ENCODE assay signal across 23 cellular contexts in the genomic region with DNA sequence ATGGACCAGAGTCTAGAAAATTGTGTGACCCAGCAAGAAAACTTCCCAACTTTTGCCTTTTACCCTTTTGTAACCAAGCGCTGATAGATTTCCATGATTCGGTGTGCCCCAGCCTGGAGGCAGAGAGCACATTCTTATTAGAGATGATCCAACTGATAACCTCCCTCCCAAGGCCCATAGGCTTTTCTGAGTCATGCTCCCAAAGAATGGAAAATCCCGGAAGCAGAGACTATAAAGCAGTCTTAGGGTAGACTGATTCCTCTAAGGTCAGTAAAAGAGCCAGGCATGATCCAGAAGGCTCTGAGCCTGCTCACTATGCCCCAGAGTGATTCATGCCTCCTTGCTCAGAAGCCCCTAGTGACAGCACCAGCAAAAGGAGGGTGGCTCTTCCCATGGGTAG. TPM values are rescaled to one million over a fixed set of nuclear protein-coding genes. Genes with fewer than 3 reads are reported as not detected.
DNase-seq lines count a peak whose midpoint lies in the region; ATAC-seq and TF ChIP-seq lines count a peak whose summit lies in the region.
"Had no signal": no experiment of that assay in that cellular context is flagged by ENCODE, and none has a peak within 500 bp of the region (broad histone marks: within the 10 kb centered on the region; RNA-seq: fewer than 3 reads in every experiment).

No MANE protein-coding gene starts in this region.

- H2AFZ ChIP-seq in SK-N-SH (ENCODE audit: low read depth): no peak overlapping the region
- H2AFZ ChIP-seq in smooth muscle cell (ENCODE audit: low read depth): no peak overlapping the region
- H2AFZ ChIP-seq: GM23338 had no signal

- peak in 1 of 2 experiments; percentile 77; a peak in 2 of 4 replicates for TF ChIP-seq EP300 in SK-N-SH (IDR thresholded peaks at IDR 0.05; ENCODE audit: borderline replicate concordance in 1 of 2, low read depth in 1 of 2, low read length in 1 of 2)

- H3K27me3 Mint-ChIP-seq in activated CD4-positive, alpha-beta T cell treated with anti-CD3 and anti-CD28 coated beads, Interleukin-2, amount 10 ng/mL, durations not matched to agents 7 days and 5 days: peaks cover 7% of the 10 kb centered on the region

- TF ChIP-seq RAD21 in SK-N-SH (IDR thresholded peaks at IDR 0.05; ENCODE audit: low read length): no peak

- no peaks in the 10 kb centered on the region; the same call in 1 of the 2 replicates for H4K20me1 ChIP-seq in SK-N-SH (ENCODE audit: insufficient read depth)
- H4K20me1 ChIP-seq in smooth muscle cell (ENCODE audit: low read depth): no peaks in the 10 kb centered on the region

- no peaks in the 10 kb centered on the region for H3K36me3 Mint-ChIP-seq in activated CD4-positive, alpha-beta T cell treated with anti-CD3 and anti-CD28 coated beads, Interleukin-2, amount 10 ng/mL, durations not matched to agents 7 days and 5 days (ENCODE audit: low read depth)
- H3K36me3 Mint-ChIP-seq: activated naive CD8-positive, alpha-beta T cell treated with anti-CD3 and anti-CD28 coated beads for 36 hours; mesothelial cell of epicardium had no signal

- ATAC-seq in esophagus mucosa: peak; percentile 19
- ATAC-seq: activated CD4-positive, CD25-positive, alpha-beta regulatory T cell treated with anti-CD3 and anti-CD28 coated beads, Interleukin-2, amount 50 U/mL, for 24 hours; GM23338 had no signal

- H3K4me1 ChIP-seq in SK-N-SH (ENCODE audit: control insufficient read depth in 1 of 2, insufficient read depth in 2 of 2, low read depth in 1 of 2, low read length in 1 of 2): peaks cover 18 to 52% of the 10 kb centered on the region in 2 experiments
- peaks cover 12% of the 10 kb centered on the region for H3K4me1 ChIP-seq in smooth muscle cell (ENCODE audit: low read depth)
- H3K4me1 ChIP-seq: SJCRH30 had no signal

- H3K27ac ChIP-seq in SK-N-SH (ENCODE audit: low read depth in 2 of 2, low read length in 1 of 2) (peak overlapping the region; percentile 58 to 89; a peak in 3 of 4 replicates), smooth muscle cell (ENCODE audit: low read depth) (no peak overlapping the region)
- H3K27ac ChIP-seq: SJCRH30, vagina had no signal

- no peaks in the 10 kb centered on the region for H3K9me3 Mint-ChIP-seq in activated CD4-positive, alpha-beta T cell treated with anti-CD3 and anti-CD28 coated beads, Interleukin-2, amount 10 ng/mL, durations not matched to agents 7 days and 5 days
- H3K9me3 Mint-ChIP-seq: activated naive CD8-positive, alpha-beta T cell treated with anti-CD3 and anti-CD28 coated beads for 36 hours; activated T-helper 1 cell treated with anti-CD3 and anti-CD28 coated beads, Interleukin-12 subunit alpha, Interleukin-12 subunit beta, Interleukin-2, Interleukin-4 antibody, amounts not matched to agents 30 ng/mL and 10 ng/mL and 1 ng/mL, durations not matched to agents 14 hours and 24 hours and 36 hours; mesothelial cell of epicardium; nephron progenitor cell had no signal

- CTCF ChIA-PET in SK-N-SH (lab: Yijun Ruan, JAX): interaction anchor here (1.6 to 14.3 kb wide), 3 partner anchors 21 to 105 kb away, joined by 6 to 139 read pairs (median 62); no protein-coding TSS in a partner anchor
- CTCF ChIA-PET in activated CD4-positive, alpha-beta T cell treated with anti-CD3 and anti-CD28 coated beads, Interleukin-2, amount 10 ng/mL, durations not matched to agents 7 days and 5 days (lab: Charles Lee): interaction anchor here (1.0 to 1.2 kb wide), 3 partner anchors 21 to 161 kb away, joined by 3 read pairs; no protein-coding TSS in a partner anchor

- POLR2A ChIA-PET in SK-N-SH (lab: Yijun Ruan, JAX): no interaction called here
- POLR2A ChIA-PET in activated CD4-positive, alpha-beta T cell treated with anti-CD3 and anti-CD28 coated beads, Interleukin-2, amount 10 ng/mL, durations not matched to agents 7 days and 5 days (lab: Charles Lee): no interaction called here

- DNase-seq in GM04504 (ENCODE audit: low read depth) (peak; percentile 48), SK-N-SH (no peak), smooth muscle cell (lab: John Stamatoyannopoulos, UW; ENCODE audit: unreplicated experiment) (no peak), GF-D8 (lab: John Stamatoyannopoulos, UW) (no peak)
- DNase-seq in activated CD4-positive, alpha-beta T cell treated with anti-CD3 and anti-CD28 coated beads, Interleukin-2, amount 10 ng/mL, durations not matched to agents 7 days and 5 days: no peak
- no peak for DNase-seq in stimulated activated CD4-positive, alpha-beta T cell treated with anti-CD3 and anti-CD28 coated beads, Interleukin-12 subunit alpha, Interleukin-12 subunit beta, amount 100 ng/mL, for 4 hours
- DNase-seq: activated naive CD8-positive, alpha-beta T cell treated with anti-CD3 and anti-CD28 coated beads for 36 hours; central memory CD4-positive, alpha-beta T cell; effector CD8-positive, alpha-beta T cell; NCI-H2029 treated with DMSO at 0.1 percent for 48 hours; NCI-H524; nephron progenitor cell; SJCRH30; stimulated activated CD4-positive, alpha-beta T cell treated with anti-CD3 and anti-CD28 coated beads, Interleukin-4, amount 100 ng/mL, for 24 hours had no signal

- peak overlapping the region in 1 of 2 experiments; percentile 10; a peak in 1 of 4 replicates for H3K4me3 ChIP-seq in SK-N-SH (ENCODE audit: low read depth in 2 of 2, low read length in 1 of 2)
- no peak overlapping the region for H3K4me3 ChIP-seq in smooth muscle cell
- H3K4me3 ChIP-seq: GM23338, SJCRH30, vagina had no signal

- H3K27me3 ChIP-seq in SK-N-SH (ENCODE audit: insufficient read depth) (no peaks in the 10 kb centered on the region), smooth muscle cell (ENCODE audit: low read depth) (peaks cover 21% of the 10 kb centered on the region)
- H3K27me3 ChIP-seq: vagina had no signal

- H3K36me3 ChIP-seq in SK-N-SH (replicated peaks in 1 of 2; ENCODE audit: control insufficient read depth in 1 of 2, insufficient read depth in 2 of 2, low read length in 1 of 2) (peaks cover 0 to 11% of the 10 kb centered on the region in 2 experiments), smooth muscle cell (ENCODE audit: low read depth) (no peaks in the 10 kb centered on the region)
- H3K36me3 ChIP-seq: SJCRH30, vagina had no signal

- no peaks in the 10 kb centered on the region for H3K9me2 ChIP-seq in SK-N-SH

- H3F3A ChIP-seq in SK-N-SH (replicated peaks; ENCODE audit: insufficient read depth) (peaks cover 24% of the 10 kb centered on the region), smooth muscle cell (ENCODE audit: low read depth) (no peaks in the 10 kb centered on the region)

- peaks cover 3% of the 10 kb centered on the region for H3K4me1 Mint-ChIP-seq in activated CD4-positive, alpha-beta T cell treated with anti-CD3 and anti-CD28 coated beads, Interleukin-2, amount 10 ng/mL, durations not matched to agents 7 days and 5 days
- H3K4me1 Mint-ChIP-seq: mesothelial cell of epicardium had no signal

- H3K4me2 ChIP-seq in SK-N-SH (peak overlapping the region; percentile 87), smooth muscle cell (peak overlapping the region; percentile 23)
- H3K4me2 ChIP-seq: GM23338 had no signal

- 30% methylated on average over 3 of the region's 3 CpGs for WGBS in SK-N-SH (ENCODE audit: low lambda C conversion rate)
- WGBS in smooth muscle cell (ENCODE audit: low lambda C conversion rate): 34% methylated on average over 3 of the region's 3 CpGs

- H3K4me3 Mint-ChIP-seq in activated CD4-positive, alpha-beta T cell treated with anti-CD3 and anti-CD28 coated beads, Interleukin-2, amount 10 ng/mL, durations not matched to agents 7 days and 5 days: no peak overlapping the region
- H3K4me3 Mint-ChIP-seq: activated naive CD8-positive, alpha-beta T cell treated with anti-CD3 and anti-CD28 coated beads for 36 hours; activated T-helper 1 cell treated with anti-CD3 and anti-CD28 coated beads, Interleukin-12 subunit alpha, Interleukin-12 subunit beta, Interleukin-2, Interleukin-4 antibody, amounts not matched to agents 30 ng/mL and 10 ng/mL and 1 ng/mL, durations not matched to agents 14 hours and 24 hours and 36 hours; GM23338; mesothelial cell of epicardium; nephron progenitor cell had no signal

- no peaks in the 10 kb centered on the region for H3K9me3 ChIP-seq in SK-N-SH
- no peaks in the 10 kb centered on the region for H3K9me3 ChIP-seq in smooth muscle cell (replicated peaks; ENCODE audit: low read depth)
- H3K9me3 ChIP-seq: SJCRH30, vagina had no signal

- H3K9ac ChIP-seq in SK-N-SH (peak overlapping the region; percentile 24; the same call in 1 of the 2 replicates), smooth muscle cell (ENCODE audit: low read depth) (no peak overlapping the region)

- no peak for TF ChIP-seq CTCF in SK-N-SH (IDR thresholded peaks at IDR 0.05)
- no peak for TF ChIP-seq CTCF in smooth muscle cell (IDR thresholded peaks at IDR 0.05; ENCODE audit: borderline replicate concordance, insufficient read depth, poor library complexity, severe bottlenecking)

- H3K79me2 ChIP-seq in SK-N-SH (ENCODE audit: insufficient read depth): peaks cover 36% of the 10 kb centered on the region
- no peaks in the 10 kb centered on the region for H3K79me2 ChIP-seq in smooth muscle cell (ENCODE audit: low read depth)

- H3K27ac Mint-ChIP-seq in activated CD4-positive, alpha-beta T cell treated with anti-CD3 and anti-CD28 coated beads, Interleukin-2, amount 10 ng/mL, durations not matched to agents 7 days and 5 days: no peak overlapping the region
- H3K27ac Mint-ChIP-seq: activated naive CD8-positive, alpha-beta T cell treated with anti-CD3 and anti-CD28 coated beads for 36 hours; activated T-helper 1 cell treated with anti-CD3 and anti-CD28 coated beads, Interleukin-12 subunit alpha, Interleukin-12 subunit beta, Interleukin-2, Interleukin-4 antibody, amounts not matched to agents 30 ng/mL and 10 ng/mL and 1 ng/mL, durations not matched to agents 14 hours and 24 hours and 36 hours; GM23338; mesothelial cell of epicardium; nephron progenitor cell had no signal

TF ChIP-seq in SK-N-SH, 30 proteins besides CTCF, POLR2A, EP300 and RAD21 (continues in another document):
- TF ChIP-seq NFIC (IDR thresholded peaks at IDR 0.05; ENCODE audit: borderline replicate concordance): peak; percentile 76
- no peak for TF ChIP-seq FOXJ3 (CRISPR knock-in tag; IDR thresholded peaks at IDR 0.05)
- TF ChIP-seq, protein P1, sequence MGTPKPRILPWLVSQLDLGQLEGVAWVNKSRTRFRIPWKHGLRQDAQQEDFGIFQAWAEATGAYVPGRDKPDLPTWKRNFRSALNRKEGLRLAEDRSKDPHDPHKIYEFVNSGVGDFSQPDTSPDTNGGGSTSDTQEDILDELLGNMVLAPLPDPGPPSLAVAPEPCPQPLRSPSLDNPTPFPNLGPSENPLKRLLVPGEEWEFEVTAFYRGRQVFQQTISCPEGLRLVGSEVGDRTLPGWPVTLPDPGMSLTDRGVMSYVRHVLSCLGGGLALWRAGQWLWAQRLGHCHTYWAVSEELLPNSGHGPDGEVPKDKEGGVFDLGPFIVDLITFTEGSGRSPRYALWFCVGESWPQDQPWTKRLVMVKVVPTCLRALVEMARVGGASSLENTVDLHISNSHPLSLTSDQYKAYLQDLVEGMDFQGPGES (IDR thresholded peaks at IDR 0.05; ENCODE audit: low read depth, low read length): no peak

RNA-seq across cellular contexts. Expression of a gene that starts 4.3 kb away (rescaled TPM):
- polyA plus RNA-seq in SK-N-SH (2012; rRNA removed): 15.1 and 18.5 TPM in 2 replicates
- 9.8 and 12.8 TPM in 2 replicates for polyA plus RNA-seq in SK-N-SH (2012; cell fraction: cytosol; rRNA removed)
- polyA plus RNA-seq in SK-N-SH (2012; cell fraction: nucleus; rRNA removed): 14.3 and 16.7 TPM in 2 replicates
- not detected for total RNA-seq in esophagus mucosa
- 0.13 TPM in 1 of 2 replicates, not detected in the other for total RNA-seq in smooth muscle cell
- polyA plus RNA-seq in smooth muscle cell: not detected in 2 replicates
- not detected for total RNA-seq in activated CD4-positive, alpha-beta T cell treated with anti-CD3 and anti-CD28 coated beads, Interleukin-2, amount 10 ng/mL, durations not matched to agents 7 days and 5 days
- total RNA-seq: activated naive CD8-positive, alpha-beta T cell treated with anti-CD3 and anti-CD28 coated beads for 36 hours; posterior vena cava; SJCRH30; skeletal muscle tissue; T-helper 2 cell treated with Interferon-gamma antibody and Interleukin-4, amounts not matched to agents 100 ng/mL and 5 ng/mL, for 36 hours; vagina had no signal
